In genomic region chr20:61730631-61731362, GRCh38 we compare ENCODE assay signal across 20 cellular contexts.
"Had no signal": no experiment of that assay in that cellular context is flagged by ENCODE, and none has a peak within 500 bp of the region (broad histone marks: within the 10 kb centered on the region; RNA-seq: fewer than 3 reads in every experiment).

No MANE protein-coding gene starts in this region.

- ATAC-seq: left lobe of liver; stimulated activated naive CD8-positive, alpha-beta T cell treated with anti-CD3 and anti-CD28 coated beads, Interleukin-15, Interleukin-2, amounts not matched to agents 100 U/mL and 50 U/mL, for 24 hours had no signal

- H3K27ac ChIP-seq: coronary artery, foreskin keratinocyte, hepatocyte, neutrophil, right atrium auricular region, suprapubic skin, tibial artery, upper lobe of left lung, vagina had no signal

- H2AFZ ChIP-seq: hepatocyte had no signal

- H3K4me3 ChIP-seq: coronary artery, hepatocyte, lung, right atrium auricular region, suprapubic skin, tibial artery, upper lobe of left lung, vagina had no signal

- H3K36me3 ChIP-seq: neutrophil, right atrium auricular region, suprapubic skin, tibial artery, upper lobe of left lung, vagina had no signal

- H3K4me1 ChIP-seq: foreskin keratinocyte, right atrium auricular region, suprapubic skin, tibial artery, upper lobe of left lung, vagina had no signal

- H3K4me2 ChIP-seq: hepatocyte had no signal

- H3K27me3 ChIP-seq: foreskin keratinocyte, hepatocyte, neutrophil, right atrium auricular region, upper lobe of left lung, vagina had no signal

- DNase-seq: effector CD4-positive, alpha-beta T cell; endodermal cell; erythroblast; foreskin keratinocyte; kidney glomerular epithelial cell; mesendoderm; naive B cell; small intestine; stimulated activated CD4-positive, alpha-beta T cell treated with anti-CD3 and anti-CD28 coated beads, Interleukin-2, amount 100 ng/mL, for 48 hours; stimulated activated naive CD8-positive, alpha-beta T cell treated with anti-CD3 and anti-CD28 coated beads, Interleukin-15, Interleukin-2, amounts not matched to agents 100 U/mL and 50 U/mL, for 24 hours; tibial artery had no signal

- H3K9me3 ChIP-seq: neutrophil, right atrium auricular region, suprapubic skin, tibial artery, upper lobe of left lung, vagina had no signal
